Comparison of ENCODE assay signal across 35 cellular contexts in the genomic region with DNA sequence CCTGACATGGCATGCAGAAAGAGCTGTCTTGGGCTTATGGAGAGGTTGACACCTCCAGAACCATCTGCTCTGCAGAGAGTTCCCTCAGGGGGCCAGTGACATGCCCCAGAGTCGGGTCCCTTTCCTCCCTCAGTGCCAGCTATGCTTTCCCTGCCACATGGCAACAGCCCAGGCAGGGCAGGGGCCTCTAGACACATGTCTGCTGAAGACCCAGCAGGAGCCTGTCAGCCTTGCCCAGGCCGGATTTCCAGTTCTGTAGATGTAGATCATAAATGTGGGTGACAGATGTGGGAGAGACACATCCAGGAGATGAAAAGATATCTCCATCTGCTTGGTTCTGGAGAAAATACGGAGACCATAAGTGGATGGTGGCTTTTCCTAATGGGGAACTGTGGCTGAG. TPM values are rescaled to one million over a fixed set of nuclear protein-coding genes. Genes with fewer than 3 reads are reported as not detected.
DNase-seq lines count a peak whose midpoint lies in the region; ATAC-seq and TF ChIP-seq lines count a peak whose summit lies in the region.
"Had no signal": no experiment of that assay in that cellular context is flagged by ENCODE, and none has a peak within 500 bp of the region (broad histone marks: within the 10 kb centered on the region; RNA-seq: fewer than 3 reads in every experiment).

No MANE protein-coding gene starts in this region.

- peak; percentile 10 for ATAC-seq in stimulated activated memory B cell treated with anti-CD40 and anti-IgM and Interleukin-4, amounts not matched to agents 10 μg/mL and 1 μg/mL and 100 μg/mL, for 72 hours
- no peak for ATAC-seq in body of pancreas
- ATAC-seq: left lobe of liver, Right ventricle myocardium inferior had no signal

- H3K36me3 Mint-ChIP-seq in brain = no peaks in the 10 kb centered on the region
- H3K36me3 Mint-ChIP-seq in stimulated activated memory B cell treated with anti-CD40 and anti-IgM and Interleukin-4, amounts not matched to agents 10 μg/mL and 1 μg/mL and 100 μg/mL, for 72 hours = no peaks in the 10 kb centered on the region
- H3K36me3 Mint-ChIP-seq: activated naive CD4-positive, alpha-beta T cell treated with anti-CD3 and anti-CD28 coated beads, Interleukin-2, amount 10 ng/mL, durations not matched to agents 7 days and 5 days; CD4-positive, alpha-beta memory T cell; memory B cell had no signal

- H3K9me3 ChIP-seq in prostate gland = no peaks in the 10 kb centered on the region
- H3K9me3 ChIP-seq in HAP-1 = no peaks in the 10 kb centered on the region
- H3K9me3 ChIP-seq in body of pancreas = no peaks in the 10 kb centered on the region
- H3K9me3 ChIP-seq: adrenal gland, breast epithelium, MG63, ovary, uterus had no signal

- TF ChIP-seq CTCF in brain (conservative IDR thresholded peaks at IDR 0.05) (no peak), prostate gland (IDR thresholded peaks at IDR 0.05) (no peak), body of pancreas (IDR thresholded peaks at IDR 0.05) (no peak)

- H3K27ac ChIP-seq in prostate gland (no peak overlapping the region), body of pancreas (no peak overlapping the region)
- H3K27ac ChIP-seq: adrenal gland, epithelial cell of prostate, ovary, PC-9, uterus had no signal

- peaks cover 73% of the 10 kb centered on the region for H3K4me1 Mint-ChIP-seq in brain
- no peaks in the 10 kb centered on the region for H3K4me1 Mint-ChIP-seq in stimulated activated memory B cell treated with anti-CD40 and anti-IgM and Interleukin-4, amounts not matched to agents 10 μg/mL and 1 μg/mL and 100 μg/mL, for 72 hours
- H3K4me1 Mint-ChIP-seq: activated CD4-positive, alpha-beta memory T cell treated with anti-CD3 and anti-CD28 coated beads, Interleukin-2, amount 10 ng/mL, durations not matched to agents 7 days and 5 days; activated naive CD4-positive, alpha-beta T cell treated with anti-CD3 and anti-CD28 coated beads, Interleukin-2, amount 10 ng/mL, durations not matched to agents 7 days and 5 days; memory B cell had no signal

- no peak overlapping the region for H3K4me3 Mint-ChIP-seq in brain
- no peak overlapping the region for H3K4me3 Mint-ChIP-seq in stimulated activated memory B cell treated with anti-CD40 and anti-IgM and Interleukin-4, amounts not matched to agents 10 μg/mL and 1 μg/mL and 100 μg/mL, for 72 hours
- H3K4me3 Mint-ChIP-seq: activated CD4-positive, alpha-beta memory T cell treated with anti-CD3 and anti-CD28 coated beads, Interleukin-2, amount 10 ng/mL, durations not matched to agents 7 days and 5 days; activated naive CD4-positive, alpha-beta T cell treated with anti-CD3 and anti-CD28 coated beads, Interleukin-2, amount 10 ng/mL, durations not matched to agents 7 days and 5 days; CD4-positive, alpha-beta memory T cell; memory B cell; nephron progenitor cell; T-helper 2 cell treated with Interferon-gamma antibody and Interleukin-4, amounts not matched to agents 5 μg/mL and 100 μg/mL, for 36 hours had no signal

- H3K27ac Mint-ChIP-seq in brain = peak overlapping the region in 4 of 5 experiments; percentile 52 to 97 (median 90)
- H3K27ac Mint-ChIP-seq in stimulated activated memory B cell treated with anti-CD40 and anti-IgM and Interleukin-4, amounts not matched to agents 10 μg/mL and 1 μg/mL and 100 μg/mL, for 72 hours = no peak overlapping the region
- H3K27ac Mint-ChIP-seq: activated CD4-positive, alpha-beta memory T cell treated with anti-CD3 and anti-CD28 coated beads, Interleukin-2, amount 10 ng/mL, durations not matched to agents 7 days and 5 days; activated naive CD4-positive, alpha-beta T cell treated with anti-CD3 and anti-CD28 coated beads, Interleukin-2, amount 10 ng/mL, durations not matched to agents 7 days and 5 days; memory B cell; nephron progenitor cell; T-helper 2 cell treated with Interferon-gamma antibody and Interleukin-4, amounts not matched to agents 5 μg/mL and 100 μg/mL, for 36 hours had no signal

- WGBS in prostate gland = 34% methylated on average over 3 of the region's 3 CpGs
- WGBS in body of pancreas, 2 donors = 57 to 59% methylated on average over 3 of the region's 3 CpGs

- H3K9me3 Mint-ChIP-seq in brain = no peaks in the 10 kb centered on the region
- no peaks in the 10 kb centered on the region for H3K9me3 Mint-ChIP-seq in stimulated activated memory B cell treated with anti-CD40 and anti-IgM and Interleukin-4, amounts not matched to agents 10 μg/mL and 1 μg/mL and 100 μg/mL, for 72 hours
- H3K9me3 Mint-ChIP-seq: activated CD4-positive, alpha-beta memory T cell treated with anti-CD3 and anti-CD28 coated beads, Interleukin-2, amount 10 ng/mL, durations not matched to agents 7 days and 5 days; activated naive CD4-positive, alpha-beta T cell treated with anti-CD3 and anti-CD28 coated beads, Interleukin-2, amount 10 ng/mL, durations not matched to agents 7 days and 5 days; CD4-positive, alpha-beta memory T cell; memory B cell; nephron progenitor cell; T-helper 2 cell treated with Interferon-gamma antibody and Interleukin-4, amounts not matched to agents 5 μg/mL and 100 μg/mL, for 36 hours had no signal

- peaks cover 8% of the 10 kb centered on the region for H3K27me3 Mint-ChIP-seq in brain
- no peaks in the 10 kb centered on the region for H3K27me3 Mint-ChIP-seq in stimulated activated memory B cell treated with anti-CD40 and anti-IgM and Interleukin-4, amounts not matched to agents 10 μg/mL and 1 μg/mL and 100 μg/mL, for 72 hours
- H3K27me3 Mint-ChIP-seq: activated CD4-positive, alpha-beta memory T cell treated with anti-CD3 and anti-CD28 coated beads, Interleukin-2, amount 10 ng/mL, durations not matched to agents 7 days and 5 days; CD4-positive, alpha-beta memory T cell had no signal

- H3K27me3 ChIP-seq in prostate gland (replicated peaks; ENCODE audit: insufficient read depth) (no peaks in the 10 kb centered on the region), HAP-1 (ENCODE audit: low read depth) (no peaks in the 10 kb centered on the region), body of pancreas (no peaks in the 10 kb centered on the region)
- H3K27me3 ChIP-seq: adrenal gland, breast epithelium, MG63, ovary, uterus had no signal

- no peak for TF ChIP-seq POLR2A in prostate gland (IDR thresholded peaks at IDR 0.05)
- no peak for TF ChIP-seq POLR2A in body of pancreas (IDR thresholded peaks at IDR 0.05)

- no peak overlapping the region for H3K4me3 ChIP-seq in prostate gland
- no peak overlapping the region for H3K4me3 ChIP-seq in HAP-1
- no peak overlapping the region for H3K4me3 ChIP-seq in body of pancreas
- H3K4me3 ChIP-seq: adrenal gland, breast epithelium, MG63, ovary, PC-9, uterus had no signal

- no peaks in the 10 kb centered on the region for H3K4me1 ChIP-seq in prostate gland (replicated peaks)
- no peaks in the 10 kb centered on the region for H3K4me1 ChIP-seq in HAP-1
- peaks cover 4% of the 10 kb centered on the region for H3K4me1 ChIP-seq in body of pancreas
- H3K4me1 ChIP-seq: breast epithelium, uterus had no signal

- H3K36me3 ChIP-seq in prostate gland (no peaks in the 10 kb centered on the region), HAP-1 (replicated peaks) (no peaks in the 10 kb centered on the region), body of pancreas (replicated peaks in 1 of 2; ENCODE audit: insufficient read depth in 1 of 2, low read depth in 2 of 2) (no peaks in the 10 kb centered on the region)
- H3K36me3 ChIP-seq: adrenal gland, breast epithelium, ovary, uterus had no signal

- intact Hi-C loops in prostate gland (cut with DNase I) = no loop called here
- intact Hi-C loops in body of pancreas (cut with DNase I) = no loop called here

- DNase-seq in DMS 273 treated with DMSO at 0.1 percent for 48 hours (lab: John Stamatoyannopoulos, UW) (peak; percentile 91), NCI-H446 (lab: John Stamatoyannopoulos, UW) (peak; percentile 80 to 96), prostate gland (ENCODE audit: low spot score) (no peak), HAP-1 (ENCODE audit: low spot score in 2 of 2) (no peak), body of pancreas (no peak)
- DNase-seq in activated naive CD4-positive, alpha-beta T cell (lab: John Stamatoyannopoulos, UW) = no peak
- DNase-seq: activated CD4-positive, alpha-beta memory T cell treated with anti-CD3 and anti-CD28 coated beads, Interleukin-2, amount 10 ng/mL, durations not matched to agents 7 days and 5 days; activated CD4-positive, CD25-positive, alpha-beta regulatory T cell treated with anti-CD3 and anti-CD28 coated beads, Interleukin-2, amount 50 U/mL, for 72 hours; activated CD8-positive, alpha-beta memory T cell treated with anti-CD3 and anti-CD28 coated beads, Interleukin-2, amount 50 U/mL, for 48 hours; activated naive CD4-positive, alpha-beta T cell treated with anti-CD3 and anti-CD28 coated beads, Interleukin-2, amount 10 ng/mL, durations not matched to agents 7 days and 5 days; adrenal gland; AML-193; CD4-positive, alpha-beta memory T cell; effector memory CD4-positive, alpha-beta T cell; KG1; MG63; NCI-H1105; NCI-H2029 treated with DMSO at 0.1 percent for 48 hours; NCI-H345; nephron progenitor cell; NK-92 treated with Interleukin-12 subunit alpha and Interleukin-12 subunit beta, amount 100 ng/mL, for 24 hours; ovary; PC-9; small intestine; stimulated activated naive CD4-positive, alpha-beta T cell; uterus had no signal

- in situ Hi-C loops in HAP-1 (cut with MboI; ENCODE audit: low sequenced_read_pairs) = loop anchor here (5.0 to 25.0 kb wide), 2 partner anchors 176 to 676 kb away; partner anchors contain the start of gene MRGPRX2

RNA-seq across cellular contexts. Expression of gene NAV2, which starts 25.5 kb away (rescaled TPM):
- 5.8 TPM for polyA plus RNA-seq in brain (ENCODE audit: insufficient read depth, low read depth, low replicate concordance)
- total RNA-seq in prostate gland (10 to 100 TPM; 17.1 to 26.6 TPM), body of pancreas (10 to 100 TPM; 26.4 to 35.5 TPM)
- total RNA-seq: A673 had no signal

Comparison
In these comparisons a context has a peak if more than half of its experiments do, and no peak if none do; other contexts are left out.
1. DNase-seq: peak in DMS 273 treated with DMSO at 0.1 percent for 48 hours (single experiment) and NCI-H446 (2 of 2); none in prostate gland (single experiment), HAP-1 (0 of 2), activated naive CD4-positive, alpha-beta T cell (0 of 4) and body of pancreas (0 of 4).